Comparison of ENCODE assay signal across 25 cellular contexts in the genomic region with DNA sequence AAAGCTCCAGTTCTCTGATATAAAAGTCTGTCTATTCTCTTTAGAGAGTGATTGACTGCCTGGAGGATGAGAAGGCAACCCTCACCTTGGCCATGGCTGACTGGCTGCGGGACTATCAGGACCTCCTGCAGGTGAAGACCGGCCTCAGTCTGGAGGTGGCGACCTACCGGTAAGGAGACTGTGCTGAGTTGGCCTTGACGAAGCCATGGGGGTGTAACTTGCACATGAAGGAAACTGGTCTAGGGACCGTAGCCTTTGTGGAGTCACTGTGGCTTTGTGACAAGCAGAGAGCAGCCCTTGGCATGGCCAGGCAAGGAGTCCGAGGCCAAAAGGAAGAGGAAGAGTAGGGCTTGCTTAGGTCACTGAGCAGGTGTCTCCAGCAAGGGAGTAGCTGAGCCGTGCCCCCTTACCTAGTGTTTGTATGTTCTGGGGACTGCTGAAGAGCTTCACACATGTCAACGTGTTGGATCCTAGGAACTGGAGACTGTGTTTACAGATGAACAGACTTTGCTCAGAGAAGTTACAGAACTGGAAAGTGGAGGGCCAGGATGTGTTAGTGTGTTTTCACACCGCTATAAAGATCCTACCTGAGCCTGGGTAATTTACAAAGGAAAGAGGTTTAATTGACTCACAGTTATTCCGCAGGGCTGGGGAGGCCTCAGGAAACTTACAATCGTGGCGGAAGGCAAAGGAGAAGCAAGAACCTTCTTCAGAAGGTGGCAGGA. TPM values are rescaled to one million over a fixed set of nuclear protein-coding genes. Genes with fewer than 3 reads are reported as not detected.
DNase-seq lines count a peak whose midpoint lies in the region; ATAC-seq and TF ChIP-seq lines count a peak whose summit lies in the region.
"Had no signal": no experiment of that assay in that cellular context is flagged by ENCODE, and none has a peak within 500 bp of the region (broad histone marks: within the 10 kb centered on the region; RNA-seq: fewer than 3 reads in every experiment).

No MANE protein-coding gene starts in this region.

- H3K27me3 ChIP-seq in heart left ventricle (no peaks in the 10 kb centered on the region), esophagus muscularis mucosa (no peaks in the 10 kb centered on the region), muscle layer of duodenum (ENCODE audit: low read depth, low read length) (no peaks in the 10 kb centered on the region), thoracic aorta (replicated peaks; ENCODE audit: insufficient read depth) (no peaks in the 10 kb centered on the region), body of pancreas (no peaks in the 10 kb centered on the region)
- H3K27me3 ChIP-seq: cardiac muscle cell, vagina had no signal

- H3K27me3 Mint-ChIP-seq in T-helper 17 cell = peaks cover 25% of the 10 kb centered on the region
- H3K27me3 Mint-ChIP-seq: activated naive CD4-positive, alpha-beta T cell treated with anti-CD3 and anti-CD28 coated beads, Interleukin-2, amount 50 U/mL, for 24 hours had no signal

- peaks cover 4% of the 10 kb centered on the region for H3K4me1 Mint-ChIP-seq in T-helper 17 cell
- H3K4me1 Mint-ChIP-seq: neural progenitor cell had no signal

- intact Hi-C loops in heart left ventricle (cut with DNase I) = no loop called here
- intact Hi-C loops in Right ventricle myocardium superior (cut with DNase I) = no loop called here
- intact Hi-C loops in esophagus muscularis mucosa (cut with DNase I) = no loop called here
- intact Hi-C loops in body of pancreas (cut with DNase I) = no loop called here

- H3K27ac ChIP-seq in heart left ventricle = peak overlapping the region in 11 of 12 donors; percentile 52 to 98 (median 83)
- peak overlapping the region; percentile 97 to 98 (median 98) for H3K27ac ChIP-seq in esophagus muscularis mucosa (replicated peaks in 1 of 4)
- peak overlapping the region; percentile 43 for H3K27ac ChIP-seq in muscle layer of duodenum (ENCODE audit: low read length)
- peak overlapping the region; percentile 79 to 90 for H3K27ac ChIP-seq in thoracic aorta
- no peak overlapping the region for H3K27ac ChIP-seq in body of pancreas
- H3K27ac ChIP-seq: cardiac muscle cell, neural progenitor cell, vagina had no signal

- DNase-seq in heart left ventricle (no peak), Right ventricle myocardium superior (no peak), esophagus muscularis mucosa (ENCODE audit: extremely low spot score) (no peak), thoracic aorta (ENCODE audit: low spot score) (no peak), nucleus accumbens (lab: John Stamatoyannopoulos, UW) (no peak), body of pancreas (no peak), T-helper 17 cell (no peak)
- DNase-seq: activated CD4-positive, alpha-beta memory T cell treated with anti-CD3 and anti-CD28 coated beads, Interleukin-2, amount 10 ng/mL, durations not matched to agents 7 days and 5 days; activated CD8-positive, alpha-beta memory T cell treated with anti-CD3 and anti-CD28 coated beads, Interleukin-2, amount 50 U/mL, for 4 hours; CD4-positive, alpha-beta T cell; DND-41; effector memory CD8-positive, alpha-beta T cell; GF-D8; HFFc6; NCI-H1048; SHP77 had no signal

- H3K4me3 Mint-ChIP-seq in T-helper 17 cell = no peak overlapping the region
- H3K4me3 Mint-ChIP-seq: activated CD4-positive, alpha-beta memory T cell treated with anti-CD3 and anti-CD28 coated beads, Interleukin-2, amount 10 ng/mL, durations not matched to agents 7 days and 5 days; activated naive CD4-positive, alpha-beta T cell treated with anti-CD3 and anti-CD28 coated beads, Interleukin-2, amount 50 U/mL, for 24 hours; activated T-helper 1 cell treated with anti-CD3 and anti-CD28 coated beads, Interleukin-12 subunit alpha, Interleukin-12 subunit beta, Interleukin-2, Interleukin-4 antibody, amounts not matched to agents 30 ng/mL and 10 ng/mL and 1 ng/mL, durations not matched to agents 14 hours and 24 hours and 36 hours; CD4-positive, alpha-beta T cell; effector memory CD8-positive, alpha-beta T cell; HFFc6; neural progenitor cell; stimulated activated effector memory CD8-positive, alpha-beta T cell treated with anti-CD3 and anti-CD28 coated beads, Interleukin-12 subunit alpha, Interleukin-12 subunit beta, amount 100 ng/mL, for 72 hours; T-helper 2 cell treated with Interferon-gamma antibody and Interleukin-4, amounts not matched to agents 5 μg/mL and 100 μg/mL, for 36 hours had no signal

- H3K4me3 ChIP-seq in heart left ventricle (no peak overlapping the region), esophagus muscularis mucosa (peak overlapping the region in 3 of 4 donors; percentile 77 to 91 (median 88)), muscle layer of duodenum (ENCODE audit: low read depth in 1 of 2, low read length in 2 of 2) (peak overlapping the region in 1 of 2 donors; percentile 12), thoracic aorta (no peak overlapping the region), body of pancreas (no peak overlapping the region)
- H3K4me3 ChIP-seq: cardiac muscle cell, neural progenitor cell, vagina had no signal

- TF ChIP-seq CTCF in heart left ventricle (IDR thresholded peaks at IDR 0.05) = no peak
- TF ChIP-seq CTCF in esophagus muscularis mucosa (IDR thresholded peaks at IDR 0.05) = no peak
- TF ChIP-seq CTCF in thoracic aorta (IDR thresholded peaks at IDR 0.05) = no peak
- TF ChIP-seq CTCF in body of pancreas (IDR thresholded peaks at IDR 0.05) = no peak

- TF ChIP-seq POLR2A in heart left ventricle (IDR thresholded peaks at IDR 0.05) = no peak
- TF ChIP-seq POLR2A in esophagus muscularis mucosa (IDR thresholded peaks at IDR 0.05; ENCODE audit: low read depth) = no peak
- no peak for TF ChIP-seq POLR2A in body of pancreas (IDR thresholded peaks at IDR 0.05)

- peaks cover 0 to 58% (median 9%) of the 10 kb centered on the region in 9 donors for H3K36me3 ChIP-seq in heart left ventricle
- H3K36me3 ChIP-seq in esophagus muscularis mucosa = peaks cover 11 to 66% (median 45%) of the 10 kb centered on the region in 4 donors
- peaks cover 1 to 3% of the 10 kb centered on the region in 2 donors for H3K36me3 ChIP-seq in muscle layer of duodenum (ENCODE audit: control insufficient read depth in 1 of 2, insufficient read depth in 2 of 2, low read length in 2 of 2)
- peaks cover 2% of the 10 kb centered on the region for H3K36me3 ChIP-seq in thoracic aorta
- H3K36me3 ChIP-seq in body of pancreas (replicated peaks in 1 of 2; ENCODE audit: insufficient read depth in 1 of 2, low read depth in 2 of 2) = no peaks in the 10 kb centered on the region
- H3K36me3 ChIP-seq: cardiac muscle cell, neural progenitor cell, vagina had no signal

- ATAC-seq in heart left ventricle (no peak), Right ventricle myocardium superior (ENCODE audit: poor library complexity) (no peak), thoracic aorta (ENCODE audit: insufficient number of reproducible peaks, low FRiP score, low read depth) (no peak), body of pancreas (no peak), T-helper 17 cell (no peak)
- ATAC-seq: effector memory CD8-positive, alpha-beta T cell; stimulated activated effector memory CD8-positive, alpha-beta T cell treated with anti-CD3 and anti-CD28 coated beads, Interleukin-12 subunit alpha, Interleukin-12 subunit beta, amount 100 ng/mL, for 72 hours had no signal

- TF ChIP-seq EP300 in esophagus muscularis mucosa (IDR thresholded peaks at IDR 0.05) = no peak

- no peak overlapping the region for H3K27ac Mint-ChIP-seq in T-helper 17 cell
- H3K27ac Mint-ChIP-seq: activated CD4-positive, alpha-beta memory T cell treated with anti-CD3 and anti-CD28 coated beads, Interleukin-2, amount 10 ng/mL, durations not matched to agents 7 days and 5 days; activated naive CD4-positive, alpha-beta T cell treated with anti-CD3 and anti-CD28 coated beads, Interleukin-2, amount 50 U/mL, for 24 hours; activated T-helper 1 cell treated with anti-CD3 and anti-CD28 coated beads, Interleukin-12 subunit alpha, Interleukin-12 subunit beta, Interleukin-2, Interleukin-4 antibody, amounts not matched to agents 30 ng/mL and 10 ng/mL and 1 ng/mL, durations not matched to agents 14 hours and 24 hours and 36 hours; CD4-positive, alpha-beta T cell; effector memory CD8-positive, alpha-beta T cell; HFFc6; neural progenitor cell; stimulated activated effector memory CD8-positive, alpha-beta T cell treated with anti-CD3 and anti-CD28 coated beads, Interleukin-12 subunit alpha, Interleukin-12 subunit beta, amount 100 ng/mL, for 72 hours; T-helper 2 cell treated with Interferon-gamma antibody and Interleukin-4, amounts not matched to agents 5 μg/mL and 100 μg/mL, for 36 hours had no signal

- 85 to 89% (median 87%) methylated on average over 13 of the region's 13 CpGs for whole genome bisulfite sequencing in heart left ventricle, 4 donors
- WGBS in esophagus muscularis mucosa = 62% methylated on average over 13 of the region's 13 CpGs
- WGBS in body of pancreas, 2 donors = 89 to 97% methylated on average over 12 to 13 of the region's 13 CpGs

- no peaks in the 10 kb centered on the region for H3K36me3 Mint-ChIP-seq in T-helper 17 cell (ENCODE audit: low read depth)
- H3K36me3 Mint-ChIP-seq: activated naive CD4-positive, alpha-beta T cell treated with anti-CD3 and anti-CD28 coated beads, Interleukin-2, amount 50 U/mL, for 24 hours had no signal

- H3K9me3 ChIP-seq in heart left ventricle (no peaks in the 10 kb centered on the region), esophagus muscularis mucosa (no peaks in the 10 kb centered on the region), muscle layer of duodenum (ENCODE audit: control insufficient read depth in 1 of 2, low read length in 2 of 2) (no peaks in the 10 kb centered on the region), thoracic aorta (no peaks in the 10 kb centered on the region), body of pancreas (no peaks in the 10 kb centered on the region), T-helper 17 cell (ENCODE audit: control insufficient read depth, low read length, poor library complexity, severe bottlenecking) (no peaks in the 10 kb centered on the region)
- H3K9me3 ChIP-seq: vagina had no signal

- H3K4me1 ChIP-seq in heart left ventricle = peaks cover 0 to 73% (median 26%) of the 10 kb centered on the region in 12 donors
- H3K4me1 ChIP-seq in esophagus muscularis mucosa = peaks cover 65 to 100% (median 95%) of the 10 kb centered on the region in 4 donors
- H3K4me1 ChIP-seq in muscle layer of duodenum (ENCODE audit: control insufficient read depth in 1 of 2, insufficient read depth in 2 of 2, low read length in 2 of 2) = peaks cover 0 to 60% of the 10 kb centered on the region in 2 donors
- peaks cover 27 to 74% of the 10 kb centered on the region in 2 donors for H3K4me1 ChIP-seq in thoracic aorta (ENCODE audit: control insufficient read depth in 1 of 2, low read depth in 2 of 2)
- no peaks in the 10 kb centered on the region for H3K4me1 ChIP-seq in body of pancreas
- H3K4me1 ChIP-seq: neural progenitor cell had no signal

RNA-seq across cellular contexts. Expression of a gene that starts 8.8 kb away (rescaled TPM):
- total RNA-seq in heart left ventricle = 100 to 1,000 TPM; 197 to 455 (median 311) TPM
- 100 to 1,000 TPM; 113 to 154 TPM for polyA plus RNA-seq in heart left ventricle
- total RNA-seq in Right ventricle myocardium superior = 295 TPM
- 1,000 to 10,000 TPM; 1,866 to 2,563 (median 2,454) TPM for total RNA-seq in esophagus muscularis mucosa
- 100 to 1,000 TPM in 1 of 2 donors, 10 to 100 TPM in 1; 60.9 to 102 TPM for total RNA-seq in thoracic aorta
- total RNA-seq in body of pancreas = 1 to 10 TPM; 5.7 to 8.2 TPM
- total RNA-seq in T-helper 17 cell = 1 to 10 TPM; 1.4 to 2.7 TPM
- total RNA-seq: HT-29 had no signal

Comparison
In these comparisons a context has a peak if more than half of its experiments do, and no peak if none do; other contexts are left out.
1. H3K27ac ChIP-seq: peak in heart left ventricle (11 of 12), esophagus muscularis mucosa (4 of 4), muscle layer of duodenum (single experiment) and thoracic aorta (2 of 2); none in body of pancreas (0 of 4).
2. H3K4me3 ChIP-seq: peak in esophagus muscularis mucosa (3 of 4); none in heart left ventricle (0 of 12), thoracic aorta (single experiment) and body of pancreas (0 of 2).
3. RNA of a gene that starts 8.8 kb away (total RNA-seq): 1,866 to 2,563 TPM in esophagus muscularis mucosa, 197 to 455 TPM in heart left ventricle, 295 TPM in Right ventricle myocardium superior (single experiment) and 60.9 to 102 TPM in thoracic aorta; 5.7 to 8.2 TPM in body of pancreas and 1.4 to 2.7 TPM in T-helper 17 cell; every median in the first group is over 4 times any median in the second.